ENCODE assay signal across 34 cellular contexts in genomic region chr6:33763483-33763882, GRCh38. TPM values are rescaled to one million over a fixed set of nuclear protein-coding genes. Genes with fewer than 3 reads are reported as not detected.
"Had no signal": no experiment of that assay in that cellular context is flagged by ENCODE, and none has a peak within 500 bp of the region (broad histone marks: within the 10 kb centered on the region; RNA-seq: fewer than 3 reads in every experiment).

No MANE protein-coding gene starts in this region.

- H3K36me3 ChIP-seq: brain microvascular endothelial cell, cardiac muscle cell, MG63, SJCRH30 had no signal

- DNase-seq: activated CD4-positive, alpha-beta T cell treated with anti-CD3 and anti-CD28 coated beads, Interleukin-2, amount 10 ng/mL, durations not matched to agents 24 days and 14 days; activated CD4-positive, alpha-beta T cell treated with anti-CD3 and anti-CD28 coated beads, Interleukin-2, amount 50 U/mL, for 4 hours; activated CD8-positive, alpha-beta T cell treated with anti-CD3 and anti-CD28 coated beads for 36 hours; activated effector memory CD4-positive, alpha-beta T cell treated with anti-CD3 and anti-CD28 coated beads, Interleukin-2, amount 50 U/mL, for 16 hours; activated naive CD4-positive, alpha-beta T cell; activated naive CD4-positive, alpha-beta T cell treated with anti-CD3 and anti-CD28 coated beads, Interleukin-2, amount 50 U/mL, for 16 hours; activated naive CD8-positive, alpha-beta T cell treated with anti-CD3 and anti-CD28 coated beads for 36 hours; activated T-cell treated with anti-CD3 and anti-CD28 coated beads, Interleukin-2, amount 50 U/mL, for 1 hour; activated T-cell treated with anti-CD3 and anti-CD28 coated beads, Interleukin-2, amount 50 U/mL, for 72 hours; amniotic stem cell; aorta; brain microvascular endothelial cell; Kasumi-1; MG63; NCI-H1048; NCI-H1105 treated with DMSO at 0.1 percent for 48 hours; NCI-H1436; NCI-H1694; NCI-H1930; NCI-H2081 treated with DMSO at 0.1 percent for 48 hours; NCI-H226; NCI-H446 treated with DMSO at 0.1 percent for 48 hours; NCI-H524 treated with DMSO at 0.1 percent for 48 hours; SHP77; SJCRH30; T1000 had no signal

- H3K9me3 ChIP-seq: MG63, SJCRH30 had no signal

- H3K4me3 ChIP-seq: cardiac muscle cell, MG63, SJCRH30, SK-N-MC had no signal

- ATAC-seq: activated CD8-positive, alpha-beta T cell treated with anti-CD3 and anti-CD28 coated beads for 36 hours; activated T-cell treated with anti-CD3 and anti-CD28 coated beads, Interleukin-2, amount 50 U/mL, for 72 hours; activated T-helper 17 cell treated with anti-CD3 and anti-CD28 coated beads, Interleukin-2, amount 50 U/mL, for 72 hours; Panc1 had no signal

- H3K27ac ChIP-seq: brain microvascular endothelial cell, SJCRH30, SK-N-MC had no signal

- H3K27me3 ChIP-seq: brain microvascular endothelial cell, cardiac muscle cell, MG63, SJCRH30 had no signal

RNA-seq across cellular contexts. Expression of gene IP6K3, which starts 16.8 kb away (rescaled TPM):
- total RNA-seq: activated CD4-positive, alpha-beta T cell treated with anti-CD3 and anti-CD28 coated beads, Interleukin-2, amount 10 ng/mL, durations not matched to agents 24 days and 14 days; activated CD8-positive, alpha-beta memory T cell treated with anti-CD3 and anti-CD28 coated beads for 36 hours; activated CD8-positive, alpha-beta T cell treated with anti-CD3 and anti-CD28 coated beads for 36 hours; activated naive CD8-positive, alpha-beta T cell treated with anti-CD3 and anti-CD28 coated beads for 36 hours; activated T-cell treated with anti-CD3 and anti-CD28 coated beads, Interleukin-2, amount 50 U/mL, for 72 hours; activated T-helper 17 cell treated with anti-CD3 and anti-CD28 coated beads, Interleukin-2, amount 50 U/mL, for 72 hours; T-helper 1 cell treated with Interleukin-12 subunit alpha and Interleukin-12 subunit beta and Interleukin-4 antibody, amounts not matched to agents 30 ng/mL and 1 ng/mL, for 36 hours; T-helper 2 cell treated with Interferon-gamma antibody and Interleukin-4, amounts not matched to agents 100 ng/mL and 5 ng/mL, for 36 hours had no signal

RNA-seq across cellular contexts. Expression of gene MLN, which starts 40.3 kb away (rescaled TPM):
- total RNA-seq: activated CD4-positive, alpha-beta T cell treated with anti-CD3 and anti-CD28 coated beads, Interleukin-2, amount 10 ng/mL, durations not matched to agents 24 days and 14 days; activated CD8-positive, alpha-beta memory T cell treated with anti-CD3 and anti-CD28 coated beads for 36 hours; activated CD8-positive, alpha-beta T cell treated with anti-CD3 and anti-CD28 coated beads for 36 hours; activated naive CD8-positive, alpha-beta T cell treated with anti-CD3 and anti-CD28 coated beads for 36 hours; activated T-cell treated with anti-CD3 and anti-CD28 coated beads, Interleukin-2, amount 50 U/mL, for 72 hours; activated T-helper 17 cell treated with anti-CD3 and anti-CD28 coated beads, Interleukin-2, amount 50 U/mL, for 72 hours; aorta; cardiac muscle cell; RPMI7951; SJCRH30; T-helper 1 cell treated with Interleukin-12 subunit alpha and Interleukin-12 subunit beta and Interleukin-4 antibody, amounts not matched to agents 30 ng/mL and 1 ng/mL, for 36 hours; T-helper 2 cell treated with Interferon-gamma antibody and Interleukin-4, amounts not matched to agents 100 ng/mL and 5 ng/mL, for 36 hours had no signal
